ENCODE assay signal across 12 cellular contexts in the genomic region with DNA sequence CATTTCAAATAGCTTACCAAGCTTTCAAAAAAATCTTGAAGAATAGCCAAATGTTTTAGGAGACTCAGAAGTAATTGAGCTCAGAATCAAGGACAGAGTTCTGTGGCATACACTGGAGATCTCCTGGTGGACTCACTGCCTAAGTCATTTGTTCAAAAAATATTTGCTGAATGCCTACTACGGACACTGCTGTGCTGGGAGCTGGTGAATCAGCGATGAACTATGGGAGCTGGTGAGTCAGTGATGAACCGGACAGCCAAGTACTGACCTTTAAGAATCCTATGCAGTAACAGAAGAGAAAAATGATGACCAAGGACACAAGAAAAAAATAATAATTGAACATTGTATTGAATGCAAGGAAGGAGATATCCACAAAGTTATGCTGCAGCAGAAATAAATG.
DNase-seq lines count a peak whose midpoint lies in the region; ATAC-seq and TF ChIP-seq lines count a peak whose summit lies in the region.
"Had no signal": no experiment of that assay in that cellular context is flagged by ENCODE, and none has a peak within 500 bp of the region (broad histone marks: within the 10 kb centered on the region; RNA-seq: fewer than 3 reads in every experiment).

No MANE protein-coding gene starts in this region.

- no peak for TF ChIP-seq EP300 in gastroesophageal sphincter (IDR thresholded peaks at IDR 0.05)

- 31 to 48% (median 38%) methylated on average over 3 of the region's 3 CpGs for WGBS in adrenal gland, 4 donors
- WGBS in gastroesophageal sphincter (ENCODE audit: low coverage in 1 of 2), 2 donors, result 29 to 31% methylated on average over 3 of the region's 3 CpGs

- H3K27ac ChIP-seq in right atrium auricular region (no peak overlapping the region), adrenal gland (peak overlapping the region in 4 of 5 donors; percentile 1 to 12 (median 6)), gastroesophageal sphincter (no peak overlapping the region)
- H3K27ac ChIP-seq: KMS-11, upper lobe of right lung had no signal

- intact Hi-C loops in Right ventricle myocardium inferior (cut with DNase I) (no loop called here), adrenal gland (cut with DNase I) (no loop called here)

- TF ChIP-seq CTCF in right atrium auricular region (IDR thresholded peaks at IDR 0.05) (no peak), adrenal gland (IDR thresholded peaks at IDR 0.05) (no peak), gastroesophageal sphincter (IDR thresholded peaks at IDR 0.05) (peak in 1 of 4 experiments; percentile 11)

- H3K27me3 ChIP-seq in right atrium auricular region (no peaks in the 10 kb centered on the region), adrenal gland (no peaks in the 10 kb centered on the region), gastroesophageal sphincter (no peaks in the 10 kb centered on the region)
- H3K27me3 ChIP-seq: upper lobe of right lung had no signal

- H3K4me1 ChIP-seq in right atrium auricular region, result no peaks in the 10 kb centered on the region
- peaks cover 4 to 22% of the 10 kb centered on the region in 2 donors for H3K4me1 ChIP-seq in adrenal gland (replicated peaks in 1 of 2)
- no peaks in the 10 kb centered on the region for H3K4me1 ChIP-seq in gastroesophageal sphincter
- H3K4me1 ChIP-seq: upper lobe of right lung had no signal

- no peak overlapping the region for H3K4me3 ChIP-seq in right atrium auricular region
- no peak overlapping the region for H3K4me3 ChIP-seq in adrenal gland
- no peak overlapping the region for H3K4me3 ChIP-seq in gastroesophageal sphincter
- H3K4me3 ChIP-seq: upper lobe of right lung had no signal

- H3K9me3 ChIP-seq in right atrium auricular region (no peaks in the 10 kb centered on the region), adrenal gland (replicated peaks in 1 of 3) (no peaks in the 10 kb centered on the region), gastroesophageal sphincter (no peaks in the 10 kb centered on the region)
- H3K9me3 ChIP-seq: upper lobe of right lung had no signal

- TF ChIP-seq POLR2A in adrenal gland (IDR thresholded peaks at IDR 0.05) (no peak), gastroesophageal sphincter (IDR thresholded peaks at IDR 0.05) (no peak)

- peak; percentile 66 for DNase-seq in right atrium auricular region (ENCODE audit: low spot score)
- DNase-seq in Right ventricle myocardium inferior (ENCODE audit: missing footprints), result no peak
- DNase-seq in adrenal gland, result peak; percentile 63 to 88 (median 85)
- DNase-seq in stromal cell of bone marrow (ENCODE audit: low read depth), result peak; percentile 80
- DNase-seq in stimulated activated CD4-positive, alpha-beta T cell treated with anti-CD3 and anti-CD28 coated beads, Interleukin-4, amount 100 ng/mL, for 4 hours, result no peak
- DNase-seq in NCI-H146 treated with DMSO at 0.1 percent for 48 hours (lab: John Stamatoyannopoulos, UW; ENCODE audit: unreplicated experiment), result no peak
- DNase-seq: NCI-H526, T-helper 9 cell, upper lobe of right lung had no signal

- H3K36me3 ChIP-seq in right atrium auricular region (no peaks in the 10 kb centered on the region), adrenal gland (replicated peaks in 1 of 2) (no peaks in the 10 kb centered on the region), gastroesophageal sphincter (no peaks in the 10 kb centered on the region)
- H3K36me3 ChIP-seq: upper lobe of right lung had no signal

- ATAC-seq in Right ventricle myocardium inferior (no peak), gastroesophageal sphincter (peak; percentile 50), HG03378 (IDR thresholded peaks at IDR 0.05; ENCODE audit: unreplicated experiment) (no peak)
- ATAC-seq: upper lobe of right lung had no signal

Comparison
In these comparisons a context has a peak if more than half of its experiments do, and no peak if none do; other contexts are left out.
1. DNase-seq: peak in right atrium auricular region (single experiment), adrenal gland (7 of 7) and stromal cell of bone marrow (single experiment); none in Right ventricle myocardium inferior (single experiment), stimulated activated CD4-positive, alpha-beta T cell treated with anti-CD3 and anti-CD28 coated beads, Interleukin-4, amount 100 ng/mL, for 4 hours (0 of 2) and NCI-H146 treated with DMSO at 0.1 percent for 48 hours (single experiment).
2. H3K27ac ChIP-seq: peak in adrenal gland (4 of 5); none in right atrium auricular region (0 of 2) and gastroesophageal sphincter (0 of 4).